In genomic region chr7:71987200-71987767, GRCh38 we compare ENCODE assay signal across 1 cellular context.
TF ChIP-seq lines count a peak whose summit lies in the region.

No MANE protein-coding gene starts in this region.

TF ChIP-seq in IMR-90, 13 proteins besides CTCF, POLR2A, EP300 and RAD21 (continued from another document):
- no peak for TF ChIP-seq ELK1 (IDR thresholded peaks at IDR 0.05; ENCODE audit: borderline replicate concordance, low read depth, low read length)
- no peak for TF ChIP-seq MXI1 (IDR thresholded peaks at IDR 0.05; ENCODE audit: borderline replicate concordance, low read depth, low read length)
- TF ChIP-seq SMC3 (IDR thresholded peaks at IDR 0.05; ENCODE audit: low read depth, low read length): no peak
- no peak for TF ChIP-seq RFX5 (IDR thresholded peaks at IDR 0.05; ENCODE audit: low read depth, low read length)
- TF ChIP-seq RCOR1 (IDR thresholded peaks at IDR 0.05; ENCODE audit: insufficient replicate concordance, low read length): no peak
